In genomic region chr3:155957412-155957880, GRCh38 we compare ENCODE assay signal across 27 cellular contexts.
"Had no signal": no experiment of that assay in that cellular context is flagged by ENCODE, and none has a peak within 500 bp of the region (broad histone marks: within the 10 kb centered on the region; RNA-seq: fewer than 3 reads in every experiment).

No MANE protein-coding gene starts in this region.

- H3K4me3 Mint-ChIP-seq: activated B cell treated with CpG ODN at 0.5 μM for 24 hours; activated CD4-positive, alpha-beta memory T cell treated with anti-CD3 and anti-CD28 coated beads for 36 hours; activated CD4-positive, alpha-beta T cell treated with anti-CD3 and anti-CD28 coated beads, Interleukin-2, amount 10 ng/mL, durations not matched to agents 7 days and 5 days; activated naive CD8-positive, alpha-beta T cell treated with anti-CD3 and anti-CD28 coated beads, Interleukin-2, amount 50 U/mL, for 24 hours; activated T-cell treated with anti-CD3 and anti-CD28 coated beads, Interleukin-2, amount 50 U/mL, for 4 hours; brain; T-helper 1 cell treated with Interleukin-12 subunit alpha and Interleukin-12 subunit beta and Interleukin-4 antibody, amounts not matched to agents 30 μg/mL and 1 μg/mL, for 36 hours had no signal

- H3K4me1 ChIP-seq: ascending aorta, SJSA1 had no signal

- H3K36me3 Mint-ChIP-seq: activated CD4-positive, alpha-beta memory T cell treated with anti-CD3 and anti-CD28 coated beads for 36 hours; activated naive CD4-positive, alpha-beta T cell treated with anti-CD3 and anti-CD28 coated beads, Interleukin-2, amount 50 U/mL, for 72 hours had no signal

- H3K4me3 ChIP-seq: ascending aorta, SJSA1 had no signal

- H3K4me1 Mint-ChIP-seq: activated B cell treated with CpG ODN at 0.5 μM for 24 hours; activated naive CD8-positive, alpha-beta T cell treated with anti-CD3 and anti-CD28 coated beads, Interleukin-2, amount 50 U/mL, for 24 hours; brain had no signal

- H3K9me3 Mint-ChIP-seq: activated CD4-positive, alpha-beta memory T cell treated with anti-CD3 and anti-CD28 coated beads for 36 hours; activated CD4-positive, alpha-beta T cell treated with anti-CD3 and anti-CD28 coated beads, Interleukin-2, amount 10 ng/mL, durations not matched to agents 7 days and 5 days; T-helper 1 cell treated with Interleukin-12 subunit alpha and Interleukin-12 subunit beta and Interleukin-4 antibody, amounts not matched to agents 30 μg/mL and 1 μg/mL, for 36 hours had no signal

- ATAC-seq: activated naive CD4-positive, alpha-beta T cell treated with anti-CD3 and anti-CD28 coated beads, Interleukin-2, amount 50 U/mL, for 72 hours; activated naive CD8-positive, alpha-beta T cell treated with anti-CD3 and anti-CD28 coated beads, Interleukin-2, amount 50 U/mL, for 24 hours; activated T-cell treated with anti-CD3 and anti-CD28 coated beads, Interleukin-2, amount 50 U/mL, for 4 hours had no signal

- H3K27me3 ChIP-seq: ascending aorta, SJSA1 had no signal

- H3K36me3 ChIP-seq: ascending aorta, SJSA1 had no signal

- H3K27me3 Mint-ChIP-seq: activated B cell treated with CpG ODN at 0.5 μM for 24 hours; activated CD4-positive, alpha-beta memory T cell treated with anti-CD3 and anti-CD28 coated beads for 36 hours; activated CD4-positive, alpha-beta T cell treated with anti-CD3 and anti-CD28 coated beads, Interleukin-2, amount 10 ng/mL, durations not matched to agents 7 days and 5 days; activated naive CD8-positive, alpha-beta T cell treated with anti-CD3 and anti-CD28 coated beads, Interleukin-2, amount 50 U/mL, for 24 hours; brain had no signal

- H3K9me3 ChIP-seq: ascending aorta, SJSA1 had no signal

- DNase-seq: activated B cell treated with CpG ODN at 0.5 μM for 24 hours; activated CD4-positive, alpha-beta memory T cell treated with anti-CD3 and anti-CD28 coated beads for 36 hours; activated CD4-positive, alpha-beta T cell treated with anti-CD3 and anti-CD28 coated beads, Interleukin-2, amount 10 ng/mL, durations not matched to agents 7 days and 5 days; activated CD8-positive, alpha-beta memory T cell treated with anti-CD3 and anti-CD28 coated beads for 24 hours; activated effector memory CD4-positive, alpha-beta T cell treated with anti-CD3 and anti-CD28 coated beads, Interleukin-2, amount 50 U/mL, for 16 hours; activated naive CD4-positive, alpha-beta T cell treated with Interleukin-2 at 50 U/mL for 16 hours; activated naive CD8-positive, alpha-beta T cell treated with anti-CD3 and anti-CD28 coated beads, Interleukin-2, amount 50 U/mL, for 24 hours; activated T-cell treated with anti-CD3 and anti-CD28 coated beads, Interleukin-2, amount 50 U/mL, for 4 hours; amniotic stem cell; cerebellar nuclear complex; MM.1S; NCI-H1105; NCI-H1436; NCI-H1694 treated with DMSO at 0.1 percent for 48 hours; NCI-H2081 treated with DMSO at 0.1 percent for 48 hours; NCI-H2227 treated with DMSO at 0.1 percent for 48 hours; NCI-H446 treated with DMSO at 0.1 percent for 48 hours; NCI-H526 treated with DMSO at 0.1 percent for 48 hours; NK-92 treated with Interleukin-12 subunit alpha and Interleukin-12 subunit beta, amount 100 ng/mL, for 24 hours; OCI-M1; SHP77; T-helper 9 cell had no signal

- H3K27ac ChIP-seq: ascending aorta, SJSA1 had no signal

- H3K27ac Mint-ChIP-seq: activated B cell treated with CpG ODN at 0.5 μM for 24 hours; activated CD4-positive, alpha-beta memory T cell treated with anti-CD3 and anti-CD28 coated beads for 36 hours; activated CD4-positive, alpha-beta T cell treated with anti-CD3 and anti-CD28 coated beads, Interleukin-2, amount 10 ng/mL, durations not matched to agents 7 days and 5 days; activated naive CD4-positive, alpha-beta T cell treated with anti-CD3 and anti-CD28 coated beads, Interleukin-2, amount 50 U/mL, for 72 hours; activated naive CD8-positive, alpha-beta T cell treated with anti-CD3 and anti-CD28 coated beads, Interleukin-2, amount 50 U/mL, for 24 hours; brain; T-helper 1 cell treated with Interleukin-12 subunit alpha and Interleukin-12 subunit beta and Interleukin-4 antibody, amounts not matched to agents 30 μg/mL and 1 μg/mL, for 36 hours had no signal
